ENCODE assay signal across 1 cellular context in the genomic region with DNA sequence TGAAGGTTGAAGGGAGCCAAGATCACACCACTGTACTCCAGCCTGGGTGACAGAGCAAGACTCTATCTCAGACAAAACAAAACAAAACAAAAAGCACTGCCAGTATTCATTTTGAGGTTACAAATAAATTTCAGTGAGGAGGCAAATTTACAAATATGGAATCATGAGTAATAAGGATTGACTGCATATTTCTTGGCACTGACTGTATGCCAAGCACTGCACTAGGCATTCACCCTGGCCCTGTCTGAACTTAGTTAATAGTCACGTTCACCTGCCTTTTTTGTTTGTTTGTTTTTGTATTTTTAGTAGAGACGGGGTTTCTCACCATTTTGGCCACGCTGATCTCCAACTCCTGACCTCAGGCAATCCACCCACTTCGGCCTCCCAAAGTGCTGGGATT.
TF ChIP-seq lines count a peak whose summit lies in the region.

No MANE protein-coding gene starts in this region.

TF ChIP-seq in GM23338, 12 proteins besides CTCF, POLR2A, EP300 and RAD21:
- TF ChIP-seq JUNB (IDR thresholded peaks at IDR 0.05; ENCODE audit: unreplicated experiment): no peak
- TF ChIP-seq EZH2 (IDR thresholded peaks at IDR 0.05; ENCODE audit: low read depth, unreplicated experiment): no peak
- TF ChIP-seq NANOG (IDR thresholded peaks at IDR 0.05; ENCODE audit: borderline replicate concordance): no peak
- no peak for TF ChIP-seq STAT1 (IDR thresholded peaks at IDR 0.05; ENCODE audit: unreplicated experiment)
- TF ChIP-seq EZH2phosphoT487 (IDR thresholded peaks at IDR 0.05; ENCODE audit: unreplicated experiment): no peak
- TF ChIP-seq CREB1 (CRISPR knock-in tag; IDR thresholded peaks at IDR 0.05; ENCODE audit: low read depth): no peak
- TF ChIP-seq ZNF331 (CRISPR knock-in tag; IDR thresholded peaks at IDR 0.05; ENCODE audit: low read depth): no peak
- TF ChIP-seq REST (IDR thresholded peaks at IDR 0.05; ENCODE audit: unreplicated experiment): no peak
- TF ChIP-seq ZNF462 (CRISPR knock-in tag; IDR thresholded peaks at IDR 0.05): no peak
- TF ChIP-seq ZNF114 (CRISPR knock-in tag; IDR thresholded peaks at IDR 0.05): no peak
- TF ChIP-seq, protein P1, sequence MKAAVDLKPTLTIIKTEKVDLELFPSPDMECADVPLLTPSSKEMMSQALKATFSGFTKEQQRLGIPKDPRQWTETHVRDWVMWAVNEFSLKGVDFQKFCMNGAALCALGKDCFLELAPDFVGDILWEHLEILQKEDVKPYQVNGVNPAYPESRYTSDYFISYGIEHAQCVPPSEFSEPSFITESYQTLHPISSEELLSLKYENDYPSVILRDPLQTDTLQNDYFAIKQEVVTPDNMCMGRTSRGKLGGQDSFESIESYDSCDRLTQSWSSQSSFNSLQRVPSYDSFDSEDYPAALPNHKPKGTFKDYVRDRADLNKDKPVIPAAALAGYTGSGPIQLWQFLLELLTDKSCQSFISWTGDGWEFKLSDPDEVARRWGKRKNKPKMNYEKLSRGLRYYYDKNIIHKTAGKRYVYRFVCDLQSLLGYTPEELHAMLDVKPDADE (IDR thresholded peaks at IDR 0.05): no peak
- no peak for TF ChIP-seq POLR2AphosphoS5 (IDR thresholded peaks at IDR 0.05; ENCODE audit: low read depth)
